ENCODE assay signal across 11 cellular contexts in genomic region chr7:1403844-1404404, GRCh38. TPM values are rescaled to one million over a fixed set of nuclear protein-coding genes. Genes with fewer than 3 reads are reported as not detected.
A peak's percentile ranks its signal among the peaks of the same experiment; 100 is the strongest.
DNase-seq lines count a peak whose midpoint lies in the region; ATAC-seq and TF ChIP-seq lines count a peak whose summit lies in the region.
"Had no signal": no experiment of that assay in that cellular context is flagged by ENCODE, and none has a peak within 500 bp of the region (broad histone marks: within the 10 kb centered on the region; RNA-seq: fewer than 3 reads in every experiment).

No MANE protein-coding gene starts in this region.

- H3K36me3 ChIP-seq in heart right ventricle = no peaks in the 10 kb centered on the region

- H3K27ac ChIP-seq in heart right ventricle = no peak overlapping the region
- H3K27ac ChIP-seq in foreskin keratinocyte = no peak overlapping the region

- H3K4me3 Mint-ChIP-seq in type B pancreatic cell = peak overlapping the region; percentile 57

- H3K4me1 ChIP-seq in heart right ventricle (peaks cover 0 to 13% (median 10%) of the 10 kb centered on the region in 9 donors), foreskin keratinocyte (no peaks in the 10 kb centered on the region)

- peak in 7 of 8 donors; percentile 32 to 88 (median 78) for ATAC-seq in heart right ventricle
- ATAC-seq in Right ventricle myocardium superior (ENCODE audit: poor library complexity) = no peak
- no peak for ATAC-seq in foreskin keratinocyte
- ATAC-seq: activated naive CD4-positive, alpha-beta T cell treated with anti-CD3 and anti-CD28 coated beads, Interleukin-2, amount 50 U/mL, for 72 hours had no signal

- H3K36me3 Mint-ChIP-seq in type B pancreatic cell = no peaks in the 10 kb centered on the region

- H3K27me3 Mint-ChIP-seq in type B pancreatic cell = peaks cover 77% of the 10 kb centered on the region

- H3K4me1 Mint-ChIP-seq in type B pancreatic cell (ENCODE audit: unreplicated experiment) = peaks cover 8% of the 10 kb centered on the region

- H3K27ac Mint-ChIP-seq in type B pancreatic cell = no peak overlapping the region
- H3K27ac Mint-ChIP-seq: activated naive CD4-positive, alpha-beta T cell treated with anti-CD3 and anti-CD28 coated beads, Interleukin-2, amount 50 U/mL, for 72 hours had no signal

- peak overlapping the region in 4 of 10 donors; percentile 3 to 31 (median 14) for H3K4me3 ChIP-seq in heart right ventricle

- DNase-seq in heart right ventricle = peak in 1 of 2 donors; percentile 50
- DNase-seq in Right ventricle myocardium superior = no peak
- DNase-seq in RPMI8226 = peak; percentile 48
- no peak for DNase-seq in foreskin keratinocyte
- DNase-seq in type B pancreatic cell (ENCODE audit: extremely low spot score, unreplicated experiment) = no peak
- DNase-seq in SIG-M5 treated with dmso at 0.1 percent for 504 hours (lab: John Stamatoyannopoulos, UW; ENCODE audit: unreplicated experiment) = no peak
- no peak for DNase-seq in HUDEP-2 (lab: John Stamatoyannopoulos, UW; ENCODE audit: unreplicated experiment in 76 of 76)
- DNase-seq in central memory CD4-positive, alpha-beta T cell = no peak
- DNase-seq: DND-41, NCI-H82 had no signal

- WGBS in heart right ventricle, 2 donors = 6% methylated on average over 28 of the region's 28 CpGs

- intact Hi-C loops in heart right ventricle (cut with DNase I) (loop anchor here in 1 of 10 donors (10.0 kb wide), 1 partner anchor 179 kb away; no protein-coding TSS in a partner anchor), Right ventricle myocardium superior (cut with DNase I) (no loop called here)

- H3K9me3 Mint-ChIP-seq in type B pancreatic cell = no peaks in the 10 kb centered on the region

- TF ChIP-seq CTCF in heart right ventricle (IDR thresholded peaks at IDR 0.05) (peak in 5 of 9 donors; percentile 19 to 48 (median 38)), foreskin keratinocyte (conservative IDR thresholded peaks at IDR 0.05) (peak; percentile 19), type B pancreatic cell (conservative IDR thresholded peaks at IDR 0.05) (peak; percentile 18)

- H3K9me3 ChIP-seq in heart right ventricle = peaks cover 0 to 18% (median 0%) of the 10 kb centered on the region in 11 donors

- H3K27me3 ChIP-seq in heart right ventricle (peaks cover 3 to 84% (median 81%) of the 10 kb centered on the region in 7 donors), foreskin keratinocyte (peaks cover 68% of the 10 kb centered on the region)

RNA-seq across cellular contexts. Expression of gene MICALL2, which starts 55.3 kb away (rescaled TPM):
- 10 to 100 TPM in 2 of 10 donors, 1 to 10 TPM in 8; 4.6 to 14.9 (median 7.5) TPM for total RNA-seq in heart right ventricle
- polyA plus RNA-seq in heart right ventricle = 10 to 100 TPM; 18.9 to 38.3 TPM
- total RNA-seq in Right ventricle myocardium superior = 6.2 TPM
- 19.7 and 20.8 TPM in 2 replicates for total RNA-seq in foreskin keratinocyte
- 20.6 and 28.1 TPM in 2 replicates for polyA plus RNA-seq in foreskin keratinocyte
- 5.6 and 12.3 TPM in 2 replicates for total RNA-seq in type B pancreatic cell (ENCODE audit: low replicate concordance)

Comparison
In these comparisons a context has a peak if more than half of its experiments do, and no peak if none do; other contexts are left out.
1. ATAC-seq: peak in heart right ventricle (7 of 8); none in Right ventricle myocardium superior (single experiment) and foreskin keratinocyte (single experiment).
2. Peak in every context shown above with its lines, with median percentiles within 50 percentile points of each other: CTCF ChIP-seq.